30 cellular contexts compared by ENCODE assay signal in the genomic region with DNA sequence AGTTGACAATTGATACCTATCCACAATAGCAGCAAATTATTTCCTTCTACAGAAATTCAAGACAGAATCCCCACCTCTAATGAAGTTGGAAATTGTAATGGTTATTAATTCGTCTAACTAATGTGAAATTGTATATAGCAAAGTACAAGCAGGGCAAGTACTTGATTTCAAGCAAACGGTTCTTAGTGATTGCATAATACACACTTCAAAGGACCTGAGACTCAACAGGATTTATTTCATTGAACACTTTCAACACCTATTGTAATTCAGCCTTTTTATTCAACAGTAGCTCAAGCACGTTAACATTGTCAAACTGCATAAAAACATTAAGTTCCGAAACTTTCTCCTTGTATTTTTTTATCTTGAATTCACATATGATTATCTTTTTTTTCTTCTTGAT. TPM values are rescaled to one million over a fixed set of nuclear protein-coding genes. Genes with fewer than 3 reads are reported as not detected.
"Had no signal": no experiment of that assay in that cellular context is flagged by ENCODE, and none has a peak within 500 bp of the region (broad histone marks: within the 10 kb centered on the region; RNA-seq: fewer than 3 reads in every experiment).

No MANE protein-coding gene starts in this region.

- DNase-seq: activated B cell treated with CpG ODN at 0.5 μM for 24 hours; activated CD4-positive, alpha-beta T cell treated with anti-CD3 and anti-CD28 coated beads for 48 hours; activated CD4-positive, alpha-beta T cell treated with anti-CD3 and anti-CD28 coated beads, Interleukin-2, amount 50 U/mL, for 1 hour; activated CD4-positive, alpha-beta T cell treated with anti-CD3 and anti-CD28 coated beads, Interleukin-2, amount 50 U/mL, for 48 hours; activated CD8-positive, alpha-beta memory T cell treated with anti-CD3 and anti-CD28 coated beads for 24 hours; activated CD8-positive, alpha-beta T cell treated with anti-CD3 and anti-CD28 coated beads for 36 hours; activated effector memory CD4-positive, alpha-beta T cell treated with Interleukin-2 at 50 U/mL for 16 hours; activated gamma-delta T cell treated with Interleukin-2 at 50 U/mL for 16 hours; activated naive CD4-positive, alpha-beta T cell treated with anti-CD3 and anti-CD28 coated beads, Interleukin-2, amount 50 U/mL, for 16 hours; activated naive CD4-positive, alpha-beta T cell treated with Interleukin-2 at 50 U/mL for 16 hours; activated T-cell treated with anti-CD3 and anti-CD28 coated beads, Interleukin-2, amount 50 U/mL, for 4 hours; amniotic stem cell; anterior cingulate cortex; brain microvascular endothelial cell; caudate nucleus; cortex of kidney; dermis blood vessel endothelial cell; effector CD4-positive, alpha-beta T cell; effector memory CD8-positive, alpha-beta T cell; erythroblast; foreskin keratinocyte; gastrocnemius medialis; glutamatergic neuron; heart left ventricle; T-helper 17 cell; T1000; WERI-Rb-1 had no signal

- ATAC-seq: activated CD4-positive, CD25-positive, alpha-beta regulatory T cell treated with anti-CD3 and anti-CD28 coated beads, Interleukin-2, amount 50 U/mL, for 24 hours; activated CD8-positive, alpha-beta T cell treated with anti-CD3 and anti-CD28 coated beads for 36 hours; activated T-cell treated with anti-CD3 and anti-CD28 coated beads, Interleukin-2, amount 50 U/mL, for 4 hours; activated T-helper 17 cell treated with anti-CD3 and anti-CD28 coated beads, Interleukin-2, amount 50 U/mL, for 72 hours; effector memory CD8-positive, alpha-beta T cell; foreskin keratinocyte; gastrocnemius medialis; heart left ventricle; T-helper 17 cell had no signal

- H3K36me3 ChIP-seq: brain microvascular endothelial cell, esophagus muscularis mucosa, gastrocnemius medialis, heart left ventricle, WERI-Rb-1 had no signal

- H3K9me3 ChIP-seq: esophagus muscularis mucosa, gastrocnemius medialis had no signal

- H3K4me1 ChIP-seq: esophagus muscularis mucosa, foreskin keratinocyte, gastrocnemius medialis, heart left ventricle had no signal

- H3K27me3 ChIP-seq: brain microvascular endothelial cell, esophagus muscularis mucosa, foreskin keratinocyte, gastrocnemius medialis, heart left ventricle had no signal

- H3K4me3 ChIP-seq: esophagus muscularis mucosa, gastrocnemius medialis, heart left ventricle had no signal

- H3K27ac ChIP-seq: brain microvascular endothelial cell, esophagus muscularis mucosa, foreskin keratinocyte, gastrocnemius medialis, heart left ventricle, WERI-Rb-1 had no signal

RNA-seq across cellular contexts. Expression of a gene that starts 40.2 kb away (rescaled TPM):
- total RNA-seq: activated B cell treated with CpG ODN at 0.5 μM for 24 hours; activated CD8-positive, alpha-beta T cell treated with anti-CD3 and anti-CD28 coated beads for 36 hours; activated T-cell treated with anti-CD3 and anti-CD28 coated beads, Interleukin-2, amount 50 U/mL, for 4 hours; activated T-helper 17 cell treated with anti-CD3 and anti-CD28 coated beads, Interleukin-2, amount 50 U/mL, for 72 hours; foreskin keratinocyte; T-helper 17 cell had no signal
- polyA plus RNA-seq: foreskin keratinocyte had no signal
